ENCODE assay signal across 9 cellular contexts in genomic region chr14:21039059-21039422, GRCh38. TPM values are rescaled to one million over a fixed set of nuclear protein-coding genes. Genes with fewer than 3 reads are reported as not detected.
DNase-seq lines count a peak whose midpoint lies in the region; ATAC-seq and TF ChIP-seq lines count a peak whose summit lies in the region.
"Had no signal": no experiment of that assay in that cellular context is flagged by ENCODE, and none has a peak within 500 bp of the region (broad histone marks: within the 10 kb centered on the region; RNA-seq: fewer than 3 reads in every experiment).

No MANE protein-coding gene starts in this region.

- H3K9me3 ChIP-seq in hepatocyte (ENCODE audit: low read depth): no peaks in the 10 kb centered on the region

- no peaks in the 10 kb centered on the region for H3K27me3 ChIP-seq in hepatocyte

- H3K79me2 ChIP-seq in hepatocyte: no peaks in the 10 kb centered on the region

- peak overlapping the region; percentile 62 for H3K4me2 ChIP-seq in hepatocyte

- no peaks in the 10 kb centered on the region for H4K20me1 ChIP-seq in hepatocyte (ENCODE audit: insufficient read depth, poor library complexity, severe bottlenecking)

- no peak for ATAC-seq in HG02852 (IDR thresholded peaks at IDR 0.05; ENCODE audit: unreplicated experiment)
- ATAC-seq in HG02870 (IDR thresholded peaks at IDR 0.05; ENCODE audit: unreplicated experiment): no peak
- ATAC-seq in HG03442 (IDR thresholded peaks at IDR 0.05; ENCODE audit: unreplicated experiment): no peak
- ATAC-seq: activated CD8-positive, alpha-beta T cell treated with anti-CD3 and anti-CD28 coated beads, Interleukin-2, amount 10 ng/mL, durations not matched to agents 7 days and 5 days had no signal

- no peaks in the 10 kb centered on the region for H3K36me3 ChIP-seq in hepatocyte (replicated peaks; ENCODE audit: insufficient read depth, low read depth)

- TF ChIP-seq CTCF in hepatocyte (IDR thresholded peaks at IDR 0.05; ENCODE audit: poor library complexity): no peak

- H3K4me1 ChIP-seq in hepatocyte (ENCODE audit: insufficient read depth): peaks cover 19% of the 10 kb centered on the region

- WGBS in hepatocyte (ENCODE audit: low lambda C conversion rate, missing lambda C conversion rate): 49% methylated on average over 7 of the region's 7 CpGs

- DNase-seq in ELF-1 (ENCODE audit: low read depth, low spot score) (peak; percentile 79), hepatocyte (ENCODE audit: low spot score) (peak; percentile 75), putamen (ENCODE audit: low spot score) (peak; percentile 89), NCI-H146 (lab: John Stamatoyannopoulos, UW) (no peak)
- DNase-seq: activated CD8-positive, alpha-beta T cell treated with anti-CD3 and anti-CD28 coated beads, Interleukin-2, amount 10 ng/mL, durations not matched to agents 7 days and 5 days had no signal

- H3K27ac ChIP-seq in angular gyrus (ENCODE audit: low read depth, low read length): peak overlapping the region; percentile 93
- peak overlapping the region; percentile 69 for H3K27ac ChIP-seq in hepatocyte

- H3K4me3 ChIP-seq in hepatocyte: no peak overlapping the region

- no peaks in the 10 kb centered on the region for H3K9me2 ChIP-seq in hepatocyte (replicated peaks; ENCODE audit: insufficient read depth)

- H2AFZ ChIP-seq in hepatocyte: peak overlapping the region; percentile 29

RNA-seq across cellular contexts. Expression of gene RNASE7, which starts 3.1 kb away (rescaled TPM):
- not detected in 2 replicates for total RNA-seq in hepatocyte
- not detected in 2 replicates for polyA plus RNA-seq in hepatocyte
- total RNA-seq: activated CD8-positive, alpha-beta T cell treated with anti-CD3 and anti-CD28 coated beads, Interleukin-2, amount 10 ng/mL, durations not matched to agents 7 days and 5 days had no signal

RNA-seq across cellular contexts. Expression of gene RNASE13, which starts 4.4 kb away (rescaled TPM):
- not detected in 2 replicates for total RNA-seq in hepatocyte
- polyA plus RNA-seq in hepatocyte: not detected in 2 replicates
- total RNA-seq: activated CD8-positive, alpha-beta T cell treated with anti-CD3 and anti-CD28 coated beads, Interleukin-2, amount 10 ng/mL, durations not matched to agents 7 days and 5 days had no signal

RNA-seq across cellular contexts. Expression of gene TPPP2, which starts 9.0 kb away (rescaled TPM):
- total RNA-seq in hepatocyte: not detected in 2 replicates
- polyA plus RNA-seq in hepatocyte: not detected in 2 replicates
- total RNA-seq: activated CD8-positive, alpha-beta T cell treated with anti-CD3 and anti-CD28 coated beads, Interleukin-2, amount 10 ng/mL, durations not matched to agents 7 days and 5 days had no signal

RNA-seq across cellular contexts. Expression of gene NDRG2, which starts 14.2 kb away (rescaled TPM):
- total RNA-seq in hepatocyte: 92.0 and 114 TPM in 2 replicates
- 108 and 112 TPM in 2 replicates for polyA plus RNA-seq in hepatocyte

RNA-seq across cellular contexts. Expression of gene RNASE8, which starts 18.6 kb away (rescaled TPM):
- not detected in 2 replicates for total RNA-seq in hepatocyte
- polyA plus RNA-seq in hepatocyte: not detected in 2 replicates
- total RNA-seq: activated CD8-positive, alpha-beta T cell treated with anti-CD3 and anti-CD28 coated beads, Interleukin-2, amount 10 ng/mL, durations not matched to agents 7 days and 5 days had no signal
